In the genomic region with DNA sequence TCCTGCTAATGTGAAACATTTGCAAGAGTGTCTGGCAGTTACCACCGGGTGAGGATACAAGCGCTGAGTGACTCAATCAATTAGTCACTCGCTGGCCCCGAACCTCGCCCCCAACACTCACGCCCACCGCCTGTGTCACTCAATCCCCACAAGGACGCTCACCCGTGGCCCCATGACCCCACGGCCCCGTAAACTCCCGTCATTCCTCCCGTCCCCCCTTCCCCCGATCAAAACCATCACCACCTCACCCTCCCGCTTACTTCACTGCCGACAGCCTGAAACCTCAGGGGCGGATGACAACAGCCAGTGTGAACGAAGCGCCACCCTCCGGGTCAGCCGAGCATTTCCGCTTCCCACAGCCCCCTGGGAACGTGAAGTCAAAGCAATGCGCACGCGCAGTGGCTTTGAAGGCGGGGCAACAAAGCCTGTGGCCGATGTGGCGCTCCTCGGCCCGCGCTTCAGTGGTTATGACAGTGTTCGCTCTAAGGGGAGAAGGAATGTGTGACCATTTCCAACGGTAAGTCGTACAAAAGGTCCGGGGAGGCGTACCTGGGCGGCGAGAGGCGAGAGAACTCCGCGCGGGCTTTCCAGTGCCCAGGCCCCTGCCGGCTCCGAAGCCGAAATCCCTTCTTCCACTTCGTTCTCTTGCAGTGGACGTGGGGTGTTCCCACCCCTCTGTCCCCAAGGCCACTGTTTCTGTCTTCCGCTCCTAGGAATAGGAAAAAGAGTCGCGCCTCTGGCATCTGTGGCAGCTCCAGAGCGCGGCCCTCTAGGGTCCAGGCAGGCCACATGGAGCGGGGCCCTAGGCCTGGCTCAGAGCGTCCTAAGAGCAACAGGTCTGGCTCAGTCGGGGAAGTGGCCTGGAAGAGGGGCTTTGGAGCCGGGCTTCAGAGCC, we compare ENCODE assay signal across 1 cellular context.
TF ChIP-seq lines count a peak whose summit lies in the region.

A gene (minus strand): TSS at position 311 of the 895 bp plus-strand sequence. CDS start 3,334 bp downstream, outside the sequence.

TF ChIP-seq in WTC11, 78 proteins besides CTCF, POLR2A, EP300 and RAD21 (continued from another document):
- TF ChIP-seq, protein P1, sequence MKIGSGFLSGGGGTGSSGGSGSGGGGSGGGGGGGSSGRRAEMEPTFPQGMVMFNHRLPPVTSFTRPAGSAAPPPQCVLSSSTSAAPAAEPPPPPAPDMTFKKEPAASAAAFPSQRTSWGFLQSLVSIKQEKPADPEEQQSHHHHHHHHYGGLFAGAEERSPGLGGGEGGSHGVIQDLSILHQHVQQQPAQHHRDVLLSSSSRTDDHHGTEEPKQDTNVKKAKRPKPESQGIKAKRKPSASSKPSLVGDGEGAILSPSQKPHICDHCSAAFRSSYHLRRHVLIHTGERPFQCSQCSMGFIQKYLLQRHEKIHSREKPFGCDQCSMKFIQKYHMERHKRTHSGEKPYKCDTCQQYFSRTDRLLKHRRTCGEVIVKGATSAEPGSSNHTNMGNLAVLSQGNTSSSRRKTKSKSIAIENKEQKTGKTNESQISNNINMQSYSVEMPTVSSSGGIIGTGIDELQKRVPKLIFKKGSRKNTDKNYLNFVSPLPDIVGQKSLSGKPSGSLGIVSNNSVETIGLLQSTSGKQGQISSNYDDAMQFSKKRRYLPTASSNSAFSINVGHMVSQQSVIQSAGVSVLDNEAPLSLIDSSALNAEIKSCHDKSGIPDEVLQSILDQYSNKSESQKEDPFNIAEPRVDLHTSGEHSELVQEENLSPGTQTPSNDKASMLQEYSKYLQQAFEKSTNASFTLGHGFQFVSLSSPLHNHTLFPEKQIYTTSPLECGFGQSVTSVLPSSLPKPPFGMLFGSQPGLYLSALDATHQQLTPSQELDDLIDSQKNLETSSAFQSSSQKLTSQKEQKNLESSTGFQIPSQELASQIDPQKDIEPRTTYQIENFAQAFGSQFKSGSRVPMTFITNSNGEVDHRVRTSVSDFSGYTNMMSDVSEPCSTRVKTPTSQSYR (CRISPR knock-in tag; IDR thresholded peaks at IDR 0.05), result no peak
- TF ChIP-seq, protein P2, sequence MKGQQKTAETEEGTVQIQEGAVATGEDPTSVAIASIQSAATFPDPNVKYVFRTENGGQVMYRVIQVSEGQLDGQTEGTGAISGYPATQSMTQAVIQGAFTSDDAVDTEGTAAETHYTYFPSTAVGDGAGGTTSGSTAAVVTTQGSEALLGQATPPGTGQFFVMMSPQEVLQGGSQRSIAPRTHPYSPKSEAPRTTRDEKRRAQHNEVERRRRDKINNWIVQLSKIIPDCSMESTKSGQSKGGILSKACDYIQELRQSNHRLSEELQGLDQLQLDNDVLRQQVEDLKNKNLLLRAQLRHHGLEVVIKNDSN (CRISPR knock-in tag; IDR thresholded peaks at IDR 0.05), result 0 out of 2 replicates have a peak, but pooled peaks have one; percentile 9
